In the genomic region with DNA sequence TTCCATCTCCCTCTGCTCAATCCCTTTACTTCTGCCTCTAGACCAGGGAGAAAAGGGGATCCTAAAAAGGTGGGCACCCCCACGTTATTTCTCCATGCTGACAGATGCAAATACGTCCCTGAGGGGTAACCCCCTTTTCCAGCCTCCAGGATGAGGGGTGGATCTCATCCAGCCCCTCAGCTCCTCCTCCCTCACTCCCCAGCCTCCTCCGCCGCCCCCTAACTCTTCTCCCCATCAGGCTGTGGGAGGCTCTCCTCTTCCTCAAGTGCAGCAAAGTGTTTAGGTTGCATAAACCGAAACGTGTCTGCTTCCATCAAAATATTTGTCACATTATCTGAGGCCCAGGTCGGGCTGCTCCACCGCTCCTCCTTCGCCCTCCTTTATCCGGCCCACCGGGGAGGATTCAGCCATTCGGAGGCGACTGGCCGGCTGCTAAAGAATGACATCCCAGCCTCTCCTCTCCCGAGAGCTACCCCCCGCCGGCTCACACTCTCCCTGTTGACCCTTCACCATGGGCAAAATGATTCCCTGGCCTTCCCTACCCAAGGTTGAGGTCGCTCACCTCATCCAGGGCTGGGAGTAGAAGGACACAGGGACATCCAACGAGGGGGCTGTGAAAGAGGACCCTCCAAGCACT, we compare ENCODE assay signal across 2 cellular contexts.
TF ChIP-seq lines count a peak whose summit lies in the region.

No MANE protein-coding gene starts in this region.

TF ChIP-seq in HEK293, 187 proteins besides CTCF, POLR2A, EP300 and RAD21:
- TF ChIP-seq ZNF501 (tag by site-specific recombination; IDR thresholded peaks at IDR 0.05) (no peak), GLIS2 (tag by site-specific recombination; IDR thresholded peaks at IDR 0.05) (no peak), ZFHX2 (tag by site-specific recombination; conservative IDR thresholded peaks at IDR 0.05) (peak; percentile 81), EGR2 (tag by site-specific recombination; IDR thresholded peaks at IDR 0.05; ENCODE audit: low read depth) (peak; percentile 71)
TF ChIP-seq in HEK293: peak in this region for 2.

TF ChIP-seq in K562, 482 proteins besides CTCF, POLR2A, EP300 and RAD21:
- TF ChIP-seq, protein P1, sequence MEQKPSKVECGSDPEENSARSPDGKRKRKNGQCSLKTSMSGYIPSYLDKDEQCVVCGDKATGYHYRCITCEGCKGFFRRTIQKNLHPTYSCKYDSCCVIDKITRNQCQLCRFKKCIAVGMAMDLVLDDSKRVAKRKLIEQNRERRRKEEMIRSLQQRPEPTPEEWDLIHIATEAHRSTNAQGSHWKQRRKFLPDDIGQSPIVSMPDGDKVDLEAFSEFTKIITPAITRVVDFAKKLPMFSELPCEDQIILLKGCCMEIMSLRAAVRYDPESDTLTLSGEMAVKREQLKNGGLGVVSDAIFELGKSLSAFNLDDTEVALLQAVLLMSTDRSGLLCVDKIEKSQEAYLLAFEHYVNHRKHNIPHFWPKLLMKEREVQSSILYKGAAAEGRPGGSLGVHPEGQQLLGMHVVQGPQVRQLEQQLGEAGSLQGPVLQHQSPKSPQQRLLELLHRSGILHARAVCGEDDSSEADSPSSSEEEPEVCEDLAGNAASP (IDR thresholded peaks at IDR 0.05), result no peak
- TF ChIP-seq, protein P2, sequence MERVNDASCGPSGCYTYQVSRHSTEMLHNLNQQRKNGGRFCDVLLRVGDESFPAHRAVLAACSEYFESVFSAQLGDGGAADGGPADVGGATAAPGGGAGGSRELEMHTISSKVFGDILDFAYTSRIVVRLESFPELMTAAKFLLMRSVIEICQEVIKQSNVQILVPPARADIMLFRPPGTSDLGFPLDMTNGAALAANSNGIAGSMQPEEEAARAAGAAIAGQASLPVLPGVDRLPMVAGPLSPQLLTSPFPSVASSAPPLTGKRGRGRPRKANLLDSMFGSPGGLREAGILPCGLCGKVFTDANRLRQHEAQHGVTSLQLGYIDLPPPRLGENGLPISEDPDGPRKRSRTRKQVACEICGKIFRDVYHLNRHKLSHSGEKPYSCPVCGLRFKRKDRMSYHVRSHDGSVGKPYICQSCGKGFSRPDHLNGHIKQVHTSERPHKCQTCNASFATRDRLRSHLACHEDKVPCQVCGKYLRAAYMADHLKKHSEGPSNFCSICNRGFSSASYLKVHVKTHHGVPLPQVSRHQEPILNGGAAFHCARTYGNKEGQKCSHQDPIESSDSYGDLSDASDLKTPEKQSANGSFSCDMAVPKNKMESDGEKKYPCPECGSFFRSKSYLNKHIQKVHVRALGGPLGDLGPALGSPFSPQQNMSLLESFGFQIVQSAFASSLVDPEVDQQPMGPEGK (CRISPR knock-in tag; IDR thresholded peaks at IDR 0.05; ENCODE audit: borderline replicate concordance), result no peak
- TF ChIP-seq ZNF316 (IDR thresholded peaks at IDR 0.05) (peak; percentile 5; the same call in 1 of the 2 replicates), STAT5A (IDR thresholded peaks at IDR 0.05; ENCODE audit: borderline replicate concordance, low read length) (no peak)
